32 cellular contexts compared by ENCODE assay signal in genomic region chr13:91036886-91037285, GRCh38.
"Had no signal": no experiment of that assay in that cellular context is flagged by ENCODE, and none has a peak within 500 bp of the region (broad histone marks: within the 10 kb centered on the region; RNA-seq: fewer than 3 reads in every experiment).

No MANE protein-coding gene starts in this region.

- FAIRE-seq: bronchial epithelial cell, TTC549 had no signal

- H3K4me1 ChIP-seq: adrenal gland, ascending aorta had no signal

- ATAC-seq: activated CD8-positive, alpha-beta T cell treated with anti-CD3 and anti-CD28 coated beads for 36 hours; activated naive CD4-positive, alpha-beta T cell treated with anti-CD3 and anti-CD28 coated beads, Interleukin-2, amount 50 U/mL, for 72 hours; activated T-cell treated with anti-CD3 and anti-CD28 coated beads, Interleukin-2, amount 50 U/mL, for 4 hours; activated T-cell treated with anti-CD3 and anti-CD28 coated beads, Interleukin-2, amount 50 U/mL, for 72 hours; activated T-helper 17 cell treated with anti-CD3 and anti-CD28 coated beads, Interleukin-2, amount 50 U/mL, for 72 hours had no signal

- H3K27ac ChIP-seq: adrenal gland, ascending aorta, cardiac muscle cell, VCaP had no signal

- H3K36me3 ChIP-seq: adrenal gland, ascending aorta, cardiac muscle cell had no signal

- H3K4me3 ChIP-seq: adrenal gland, ascending aorta, cardiac muscle cell had no signal

- H3K27me3 ChIP-seq: adrenal gland, ascending aorta, cardiac muscle cell had no signal

- H3K9me3 ChIP-seq: adrenal gland, ascending aorta had no signal

- DNase-seq: activated B cell treated with CpG ODN at 0.5 μM for 24 hours; activated CD4-positive, alpha-beta memory T cell treated with anti-CD3 and anti-CD28 coated beads for 36 hours; activated CD4-positive, alpha-beta T cell treated with anti-CD3 and anti-CD28 coated beads for 4 hours; activated CD4-positive, alpha-beta T cell treated with anti-CD3 and anti-CD28 coated beads, Interleukin-2, amount 10 ng/mL, durations not matched to agents 24 days and 14 days; activated CD4-positive, alpha-beta T cell treated with anti-CD3 and anti-CD28 coated beads, Interleukin-2, amount 50 U/mL, for 1 hour; activated CD4-positive, alpha-beta T cell treated with anti-CD3 and anti-CD28 coated beads, Interleukin-2, amount 50 U/mL, for 4 hours; activated CD4-positive, CD25-positive, alpha-beta regulatory T cell treated with anti-CD3 and anti-CD28 coated beads, Interleukin-2, amount 50 U/mL, for 72 hours; activated CD8-positive, alpha-beta memory T cell treated with anti-CD3 and anti-CD28 coated beads, Interleukin-2, amount 50 U/mL, for 4 hours; activated CD8-positive, alpha-beta T cell treated with anti-CD3 and anti-CD28 coated beads for 36 hours; activated effector memory CD4-positive, alpha-beta T cell treated with anti-CD3 and anti-CD28 coated beads, Interleukin-2, amount 50 U/mL, for 16 hours; activated gamma-delta T cell treated with Interleukin-2 at 50 U/mL for 16 hours; activated naive CD4-positive, alpha-beta T cell; activated naive CD4-positive, alpha-beta T cell treated with anti-CD3 and anti-CD28 coated beads for 36 hours; activated naive CD4-positive, alpha-beta T cell treated with anti-CD3 and anti-CD28 coated beads, Interleukin-2, amount 50 U/mL, for 16 hours; activated naive CD8-positive, alpha-beta T cell treated with anti-CD3 and anti-CD28 coated beads for 36 hours; activated T-cell treated with anti-CD3 and anti-CD28 coated beads for 4 hours; activated T-cell treated with anti-CD3 and anti-CD28 coated beads, Interleukin-2, amount 50 U/mL, for 1 hour; activated T-cell treated with anti-CD3 and anti-CD28 coated beads, Interleukin-2, amount 50 U/mL, for 4 hours; activated T-cell treated with anti-CD3 and anti-CD28 coated beads, Interleukin-2, amount 50 U/mL, for 72 hours; adrenal gland; amygdala; anterior cingulate cortex; cerebellar nuclear complex; T-helper 2 cell; T-helper 9 cell had no signal
